In the genomic region with DNA sequence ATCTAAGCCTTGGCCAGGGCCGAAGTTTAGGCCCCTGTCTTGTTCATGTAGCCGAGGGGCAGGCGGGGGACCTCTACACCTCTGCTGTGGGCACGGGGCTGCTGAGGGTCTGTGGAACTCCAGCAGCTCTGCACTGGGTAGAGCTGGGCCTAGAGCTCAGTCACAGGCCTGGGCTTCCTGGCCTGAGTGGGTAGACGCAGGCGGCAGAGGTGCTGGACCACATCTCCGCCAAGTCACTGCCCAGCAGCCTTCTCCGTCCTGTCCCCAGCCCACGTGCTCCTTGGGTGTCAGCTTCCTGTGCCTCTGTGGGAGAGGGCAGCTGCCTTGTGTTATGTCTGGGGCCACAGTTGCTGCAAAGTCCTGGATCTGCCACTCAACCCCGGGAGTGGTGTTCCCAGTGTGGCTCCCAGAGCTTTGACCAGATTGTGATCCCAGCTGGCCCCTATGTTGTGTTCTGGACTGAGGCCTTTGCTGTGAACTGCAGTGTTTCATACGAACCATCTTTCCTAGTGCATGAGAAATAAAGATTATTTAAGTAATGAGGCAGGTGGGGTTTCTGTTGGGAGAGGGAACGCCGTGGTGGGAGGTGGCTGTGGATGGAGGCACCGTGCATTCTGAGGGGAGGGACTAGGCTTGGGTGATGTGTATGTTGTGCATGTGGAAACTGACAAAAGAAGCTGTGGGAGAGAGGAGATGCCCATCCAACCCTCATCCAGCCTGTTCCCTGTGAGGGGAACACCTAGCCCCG, we compare ENCODE assay signal across 17 cellular contexts. TPM values are rescaled to one million over a fixed set of nuclear protein-coding genes. Genes with fewer than 3 reads are reported as not detected.
A peak's percentile ranks its signal among the peaks of the same experiment; 100 is the strongest.
DNase-seq lines count a peak whose midpoint lies in the region; ATAC-seq and TF ChIP-seq lines count a peak whose summit lies in the region.
"Had no signal": no experiment of that assay in that cellular context is flagged by ENCODE, and none has a peak within 500 bp of the region (broad histone marks: within the 10 kb centered on the region; RNA-seq: fewer than 3 reads in every experiment).

No MANE protein-coding gene starts in this region.

- H3K9me3 ChIP-seq in naive thymus-derived CD4-positive, alpha-beta T cell (ENCODE audit: control insufficient read depth in 2 of 3, low read length in 3 of 3) = no peaks in the 10 kb centered on the region
- H3K9me3 ChIP-seq: spleen, upper lobe of left lung had no signal

- no peaks in the 10 kb centered on the region for H3K27me3 Mint-ChIP-seq in activated CD8-positive, alpha-beta memory T cell treated with anti-CD3 and anti-CD28 coated beads, Interleukin-2, amount 10 ng/mL, durations not matched to agents 7 days and 5 days
- peaks cover 6% of the 10 kb centered on the region for H3K27me3 Mint-ChIP-seq in glutamatergic neuron (ENCODE audit: unreplicated experiment)
- H3K27me3 Mint-ChIP-seq in naive thymus-derived CD4-positive, alpha-beta T cell = no peaks in the 10 kb centered on the region
- H3K27me3 Mint-ChIP-seq: activated naive CD8-positive, alpha-beta T cell treated with anti-CD3 and anti-CD28 coated beads for 36 hours had no signal

- intact Hi-C loops in naive thymus-derived CD4-positive, alpha-beta T cell (cut with micrococcal nuclease) = no loop called here

- H3K27ac Mint-ChIP-seq in activated CD8-positive, alpha-beta memory T cell treated with anti-CD3 and anti-CD28 coated beads, Interleukin-2, amount 10 ng/mL, durations not matched to agents 7 days and 5 days = no peak overlapping the region
- peak overlapping the region; percentile 77 for H3K27ac Mint-ChIP-seq in glutamatergic neuron (ENCODE audit: unreplicated experiment)
- H3K27ac Mint-ChIP-seq in stimulated activated effector memory CD8-positive, alpha-beta T cell treated with anti-CD3 and anti-CD28 coated beads, Interleukin-12 subunit alpha, Interleukin-12 subunit beta, amount 100 ng/mL, for 72 hours = peak overlapping the region; percentile 33
- H3K27ac Mint-ChIP-seq in naive thymus-derived CD4-positive, alpha-beta T cell = peak overlapping the region in 3 of 9 donors; percentile 24 to 82 (median 59)
- H3K27ac Mint-ChIP-seq: activated naive CD8-positive, alpha-beta T cell treated with anti-CD3 and anti-CD28 coated beads for 36 hours had no signal

- no peak for ATAC-seq in activated CD8-positive, alpha-beta memory T cell treated with anti-CD3 and anti-CD28 coated beads, Interleukin-2, amount 10 ng/mL, durations not matched to agents 7 days and 5 days
- no peak for ATAC-seq in stimulated activated effector memory CD8-positive, alpha-beta T cell treated with anti-CD3 and anti-CD28 coated beads, Interleukin-12 subunit alpha, Interleukin-12 subunit beta, amount 100 ng/mL, for 72 hours
- no peak for ATAC-seq in GM21381 (IDR thresholded peaks at IDR 0.05; ENCODE audit: unreplicated experiment)
- ATAC-seq in naive thymus-derived CD4-positive, alpha-beta T cell = no peak
- ATAC-seq: left lobe of liver had no signal

- H3K27me3 ChIP-seq in naive thymus-derived CD4-positive, alpha-beta T cell (ENCODE audit: control insufficient read depth in 2 of 2, insufficient read depth in 2 of 2, low read length in 2 of 2) = no peaks in the 10 kb centered on the region
- H3K27me3 ChIP-seq: cardiac muscle cell, spleen, upper lobe of left lung had no signal

- CTCF ChIA-PET in activated CD8-positive, alpha-beta memory T cell treated with anti-CD3 and anti-CD28 coated beads, Interleukin-2, amount 10 ng/mL, durations not matched to agents 7 days and 5 days (lab: Charles Lee) = interaction anchor here (1.0 to 6.7 kb wide), 10 partner anchors 8 to 353 kb away, joined by 3 to 103 read pairs (median 6); a partner anchor contains a TSS
- CTCF ChIA-PET in RWPE1 (lab: Yijun Ruan, JAX) = interaction anchor here (1.2 to 2.7 kb wide), 3 partner anchors 9 to 353 kb away, joined by 5 to 17 read pairs (median 9); a partner anchor contains a TSS
- CTCF ChIA-PET in naive thymus-derived CD4-positive, alpha-beta T cell (lab: Charles Lee) = interaction anchor here (1.0 to 4.0 kb wide), 6 partner anchors 9 to 353 kb away, joined by 3 to 46 read pairs (median 6); a partner anchor contains a TSS

- TF ChIP-seq CTCF in RWPE1 (conservative IDR thresholded peaks at IDR 0.05; ENCODE audit: low read depth) (no peak), glutamatergic neuron (IDR thresholded peaks at IDR 0.05; ENCODE audit: partially characterized antibody, unreplicated experiment) (no peak)

- H3K4me3 ChIP-seq in naive thymus-derived CD4-positive, alpha-beta T cell (ENCODE audit: low read length) = no peak overlapping the region
- H3K4me3 ChIP-seq: cardiac muscle cell, spleen, upper lobe of left lung had no signal

- H3K4me1 ChIP-seq in naive thymus-derived CD4-positive, alpha-beta T cell (ENCODE audit: control insufficient read depth in 2 of 2, insufficient read depth in 2 of 2, low read length in 2 of 2) = peaks cover 0 to 10% of the 10 kb centered on the region in 2 donors

- peaks cover 12% of the 10 kb centered on the region for H3K4me1 Mint-ChIP-seq in activated CD8-positive, alpha-beta memory T cell treated with anti-CD3 and anti-CD28 coated beads, Interleukin-2, amount 10 ng/mL, durations not matched to agents 7 days and 5 days
- peaks cover 7% of the 10 kb centered on the region for H3K4me1 Mint-ChIP-seq in glutamatergic neuron (ENCODE audit: low read depth, unreplicated experiment)
- peaks cover 31% of the 10 kb centered on the region for H3K4me1 Mint-ChIP-seq in stimulated activated effector memory CD8-positive, alpha-beta T cell treated with anti-CD3 and anti-CD28 coated beads, Interleukin-12 subunit alpha, Interleukin-12 subunit beta, amount 100 ng/mL, for 72 hours
- peaks cover 6 to 16% (median 11%) of the 10 kb centered on the region in 7 donors for H3K4me1 Mint-ChIP-seq in naive thymus-derived CD4-positive, alpha-beta T cell

- POLR2A ChIA-PET in RWPE1 (lab: Yijun Ruan, JAX; ENCODE audit: low non-redundant PET) = no interaction called here
- POLR2A ChIA-PET in naive thymus-derived CD4-positive, alpha-beta T cell (lab: Charles Lee) = interaction anchor here (1.4 to 2.8 kb wide), 2 partner anchors 12 to 85 kb away, joined by 4 to 13 read pairs; a partner anchor contains a TSS

- no peak overlapping the region for H3K4me3 Mint-ChIP-seq in activated CD8-positive, alpha-beta memory T cell treated with anti-CD3 and anti-CD28 coated beads, Interleukin-2, amount 10 ng/mL, durations not matched to agents 7 days and 5 days
- peak overlapping the region; percentile 16 for H3K4me3 Mint-ChIP-seq in glutamatergic neuron (ENCODE audit: unreplicated experiment)
- H3K4me3 Mint-ChIP-seq in stimulated activated effector memory CD8-positive, alpha-beta T cell treated with anti-CD3 and anti-CD28 coated beads, Interleukin-12 subunit alpha, Interleukin-12 subunit beta, amount 100 ng/mL, for 72 hours = no peak overlapping the region
- H3K4me3 Mint-ChIP-seq in naive thymus-derived CD4-positive, alpha-beta T cell = no peak overlapping the region
- H3K4me3 Mint-ChIP-seq: activated naive CD8-positive, alpha-beta T cell treated with anti-CD3 and anti-CD28 coated beads for 36 hours had no signal

- H3K36me3 ChIP-seq in naive thymus-derived CD4-positive, alpha-beta T cell (ENCODE audit: control insufficient read depth in 2 of 3, insufficient read depth in 3 of 3, low read length in 3 of 3) = peaks cover 11 to 55% (median 20%) of the 10 kb centered on the region in 3 experiments

- H3K36me3 Mint-ChIP-seq in activated CD8-positive, alpha-beta memory T cell treated with anti-CD3 and anti-CD28 coated beads, Interleukin-2, amount 10 ng/mL, durations not matched to agents 7 days and 5 days = peaks cover 21% of the 10 kb centered on the region
- H3K36me3 Mint-ChIP-seq in glutamatergic neuron (ENCODE audit: unreplicated experiment) = no peaks in the 10 kb centered on the region
- peaks cover 52% of the 10 kb centered on the region for H3K36me3 Mint-ChIP-seq in stimulated activated effector memory CD8-positive, alpha-beta T cell treated with anti-CD3 and anti-CD28 coated beads, Interleukin-12 subunit alpha, Interleukin-12 subunit beta, amount 100 ng/mL, for 72 hours
- H3K36me3 Mint-ChIP-seq in naive thymus-derived CD4-positive, alpha-beta T cell = peaks cover 0 to 17% (median 3%) of the 10 kb centered on the region in 5 donors

- 0 out of 2 replicates have a peak overlapping the region, but pooled peaks have one; percentile 23 for H3K27ac ChIP-seq in RWPE1
- H3K27ac ChIP-seq in naive thymus-derived CD4-positive, alpha-beta T cell (ENCODE audit: low read depth, low read length) = no peak overlapping the region
- H3K27ac ChIP-seq: cardiac muscle cell, HL-60, upper lobe of left lung had no signal

- H3K9me3 Mint-ChIP-seq in activated CD8-positive, alpha-beta memory T cell treated with anti-CD3 and anti-CD28 coated beads, Interleukin-2, amount 10 ng/mL, durations not matched to agents 7 days and 5 days (ENCODE audit: low read depth) = no peaks in the 10 kb centered on the region
- peaks cover 8% of the 10 kb centered on the region for H3K9me3 Mint-ChIP-seq in glutamatergic neuron (ENCODE audit: unreplicated experiment)
- no peaks in the 10 kb centered on the region for H3K9me3 Mint-ChIP-seq in stimulated activated effector memory CD8-positive, alpha-beta T cell treated with anti-CD3 and anti-CD28 coated beads, Interleukin-12 subunit alpha, Interleukin-12 subunit beta, amount 100 ng/mL, for 72 hours
- no peaks in the 10 kb centered on the region for H3K9me3 Mint-ChIP-seq in naive thymus-derived CD4-positive, alpha-beta T cell
- H3K9me3 Mint-ChIP-seq: activated naive CD8-positive, alpha-beta T cell treated with anti-CD3 and anti-CD28 coated beads for 36 hours had no signal

- DNase-seq in activated CD8-positive, alpha-beta memory T cell treated with anti-CD3 and anti-CD28 coated beads, Interleukin-2, amount 10 ng/mL, durations not matched to agents 7 days and 5 days = peak; percentile 36
- no peak for DNase-seq in activated CD8-positive, alpha-beta memory T cell treated with anti-CD3 and anti-CD28 coated beads, Interleukin-2, amount 50 U/mL, for 48 hours
- DNase-seq in RWPE1 (ENCODE audit: low spot score) (no peak), glutamatergic neuron (no peak), HCEC 1CT (no peak)
- peak in 1 of 2 donors; percentile 44 for DNase-seq in stimulated activated effector memory CD8-positive, alpha-beta T cell treated with anti-CD3 and anti-CD28 coated beads, Interleukin-12 subunit alpha, Interleukin-12 subunit beta, amount 100 ng/mL, for 72 hours (ENCODE audit: low spot score in 2 of 2)
- DNase-seq in naive thymus-derived CD4-positive, alpha-beta T cell = no peak
- DNase-seq: activated naive CD8-positive, alpha-beta T cell treated with anti-CD3 and anti-CD28 coated beads for 36 hours; EL; KG1; spleen; stimulated activated naive CD4-positive, alpha-beta T cell; upper lobe of left lung had no signal

RNA-seq across cellular contexts. Expression of a gene that starts 12.1 kb away (rescaled TPM):
- 100 to 1,000 TPM in 1 of 2 experiments, 10 to 100 TPM in 1; 90.4 to 113 TPM for total RNA-seq in activated CD8-positive, alpha-beta memory T cell treated with anti-CD3 and anti-CD28 coated beads, Interleukin-2, amount 10 ng/mL, durations not matched to agents 7 days and 5 days
- total RNA-seq in glutamatergic neuron (ENCODE audit: unreplicated experiment) = 49.3 TPM
- total RNA-seq in naive thymus-derived CD4-positive, alpha-beta T cell = 100 to 1,000 TPM in 3 of 5 experiments, 10 to 100 TPM in 2; 82.8 to 403 (median 119) TPM
- 10 to 100 TPM; 26.2 to 51.7 TPM for polyA plus RNA-seq in naive thymus-derived CD4-positive, alpha-beta T cell

RNA-seq across cellular contexts. Expression of a gene that starts 12.3 kb away (rescaled TPM):
- not detected for total RNA-seq in activated CD8-positive, alpha-beta memory T cell treated with anti-CD3 and anti-CD28 coated beads, Interleukin-2, amount 10 ng/mL, durations not matched to agents 7 days and 5 days
- not detected for total RNA-seq in glutamatergic neuron (ENCODE audit: unreplicated experiment)
- total RNA-seq in naive thymus-derived CD4-positive, alpha-beta T cell = under 1 TPM in 1 of 5 experiments, not detected in 4; 0.39 TPM
- not detected for polyA plus RNA-seq in naive thymus-derived CD4-positive, alpha-beta T cell
- total RNA-seq: cardiac muscle cell had no signal
- polyA plus RNA-seq: cardiac muscle cell had no signal

RNA-seq across cellular contexts. Expression of a gene that starts 24.2 kb away (rescaled TPM):
- total RNA-seq in activated CD8-positive, alpha-beta memory T cell treated with anti-CD3 and anti-CD28 coated beads, Interleukin-2, amount 10 ng/mL, durations not matched to agents 7 days and 5 days = 1 to 10 TPM; 5.7 to 6.7 TPM
- total RNA-seq in glutamatergic neuron (ENCODE audit: unreplicated experiment) = 12.3 TPM
- total RNA-seq in naive thymus-derived CD4-positive, alpha-beta T cell = 10 to 100 TPM; 14.2 to 28.4 (median 16.1) TPM
- 10 to 100 TPM in 1 of 2 donors, 1 to 10 TPM in 1; 3.1 to 15.0 TPM for polyA plus RNA-seq in naive thymus-derived CD4-positive, alpha-beta T cell

RNA-seq across cellular contexts. Expression of a gene that starts 36.2 kb away (rescaled TPM):
- 10 to 100 TPM in 1 of 2 experiments, 1 to 10 TPM in 1; 8.0 to 17.8 TPM for total RNA-seq in activated CD8-positive, alpha-beta memory T cell treated with anti-CD3 and anti-CD28 coated beads, Interleukin-2, amount 10 ng/mL, durations not matched to agents 7 days and 5 days
- 33.6 TPM for total RNA-seq in glutamatergic neuron (ENCODE audit: unreplicated experiment)
- total RNA-seq in naive thymus-derived CD4-positive, alpha-beta T cell = 100 to 1,000 TPM in 3 of 5 experiments, 10 to 100 TPM in 2; 52.2 to 201 (median 109) TPM
- polyA plus RNA-seq in naive thymus-derived CD4-positive, alpha-beta T cell = 10 to 100 TPM; 64.6 to 72.2 TPM

RNA-seq across cellular contexts. Expression of a gene that starts 55.9 kb away (rescaled TPM):
- total RNA-seq in activated CD8-positive, alpha-beta memory T cell treated with anti-CD3 and anti-CD28 coated beads, Interleukin-2, amount 10 ng/mL, durations not matched to agents 7 days and 5 days = not detected
- total RNA-seq in glutamatergic neuron (ENCODE audit: unreplicated experiment) = not detected
- 10 to 100 TPM in 2 of 5 experiments, not detected in 3; 45.9 to 83.6 TPM for total RNA-seq in naive thymus-derived CD4-positive, alpha-beta T cell
- polyA plus RNA-seq in naive thymus-derived CD4-positive, alpha-beta T cell = 10 to 100 TPM in 1 of 2 donors, not detected in 1; 62.4 TPM
- total RNA-seq: activated naive CD8-positive, alpha-beta T cell treated with anti-CD3 and anti-CD28 coated beads for 36 hours; left lobe of liver had no signal
